7 cellular contexts compared by ENCODE assay signal in genomic region chr2:180937480-180937879, GRCh38. TPM values are rescaled to one million over a fixed set of nuclear protein-coding genes. Genes with fewer than 3 reads are reported as not detected.
A peak's percentile ranks its signal among the peaks of the same experiment; 100 is the strongest.
DNase-seq lines count a peak whose midpoint lies in the region; ATAC-seq and TF ChIP-seq lines count a peak whose summit lies in the region.
"Not testable (repeated sequence)": the region's sequence is repeated elsewhere in the genome, so short reads cannot be mapped to it uniquely, and the experiment has no call there.

No MANE protein-coding gene starts in this region.

- H3K27me3 Mint-ChIP-seq in activated CD8-positive, alpha-beta T cell treated with anti-CD3 and anti-CD28 coated beads, Interleukin-2, amount 10 ng/mL, durations not matched to agents 7 days and 5 days (ENCODE audit: low read depth); effector memory CD8-positive, alpha-beta T cell: not testable (repeated sequence)

- not testable (repeated sequence) for TF ChIP-seq POLR2A in NB4 (IDR thresholded peaks at IDR 0.05; ENCODE audit: extremely low read depth, insufficient read length)

- not testable (repeated sequence) for H3K4me1 Mint-ChIP-seq in activated CD8-positive, alpha-beta T cell treated with anti-CD3 and anti-CD28 coated beads, Interleukin-2, amount 10 ng/mL, durations not matched to agents 7 days and 5 days (ENCODE audit: low read depth)
- H3K4me1 Mint-ChIP-seq in effector memory CD8-positive, alpha-beta T cell (ENCODE audit: low read depth in 2 of 2), result peaks cover 10 to 23% of the 10 kb centered on the region in 2 donors

- CTCF ChIA-PET in activated CD8-positive, alpha-beta T cell treated with anti-CD3 and anti-CD28 coated beads, Interleukin-2, amount 10 ng/mL, durations not matched to agents 7 days and 5 days (lab: Charles Lee), result interaction anchor here (1.3 to 1.5 kb wide), 2 partner anchors 43 to 44 kb away, joined by 3 to 6 read pairs; partner anchors contain the start of gene UBE2E3

- not testable (repeated sequence) for H3K4me3 Mint-ChIP-seq in activated CD8-positive, alpha-beta T cell treated with anti-CD3 and anti-CD28 coated beads, Interleukin-2, amount 10 ng/mL, durations not matched to agents 7 days and 5 days
- H3K4me3 Mint-ChIP-seq in effector memory CD8-positive, alpha-beta T cell, result peak overlapping the region; percentile 55 to 65

- H3K4me3 ChIP-seq in NB4 (ENCODE audit: low read depth, low read length), result not testable (repeated sequence)

- ATAC-seq in GM18519 (IDR thresholded peaks at IDR 0.05; ENCODE audit: low FRiP score, unreplicated experiment) (peak; percentile 79), GM21360 (IDR thresholded peaks at IDR 0.05; ENCODE audit: unreplicated experiment) (peak; percentile 91), HG02798 (IDR thresholded peaks at IDR 0.05; ENCODE audit: poor library complexity, unreplicated experiment) (peak; percentile 74), HG03196 (IDR thresholded peaks at IDR 0.05; ENCODE audit: unreplicated experiment) (peak; percentile 86)
- ATAC-seq in activated CD8-positive, alpha-beta T cell treated with anti-CD3 and anti-CD28 coated beads, Interleukin-2, amount 10 ng/mL, durations not matched to agents 7 days and 5 days, result peak; percentile 75
- peak; percentile 96 for ATAC-seq in effector memory CD8-positive, alpha-beta T cell (replicated peaks)

- not testable (repeated sequence) for H3K9me3 Mint-ChIP-seq in activated CD8-positive, alpha-beta T cell treated with anti-CD3 and anti-CD28 coated beads, Interleukin-2, amount 10 ng/mL, durations not matched to agents 7 days and 5 days (ENCODE audit: insufficient read depth); effector memory CD8-positive, alpha-beta T cell

- H3K36me3 Mint-ChIP-seq in activated CD8-positive, alpha-beta T cell treated with anti-CD3 and anti-CD28 coated beads, Interleukin-2, amount 10 ng/mL, durations not matched to agents 7 days and 5 days (ENCODE audit: low read depth); effector memory CD8-positive, alpha-beta T cell (ENCODE audit: insufficient read depth): not testable (repeated sequence)

- DNase-seq in NB4 (ENCODE audit: low read depth), result peak; percentile 9
- DNase-seq in activated CD8-positive, alpha-beta T cell treated with anti-CD3 and anti-CD28 coated beads, Interleukin-2, amount 10 ng/mL, durations not matched to agents 7 days and 5 days, result peak; percentile 27
- peak; percentile 1 to 21 (median 12) for DNase-seq in effector memory CD8-positive, alpha-beta T cell

- POLR2A ChIA-PET in activated CD8-positive, alpha-beta T cell treated with anti-CD3 and anti-CD28 coated beads, Interleukin-2, amount 10 ng/mL, durations not matched to agents 7 days and 5 days (lab: Charles Lee), result not testable (repeated sequence)

- not testable (repeated sequence) for TF ChIP-seq CTCF in NB4 (IDR thresholded peaks at IDR 0.05; ENCODE audit: low read depth, low read length)

- not testable (repeated sequence) for H3K27ac Mint-ChIP-seq in activated CD8-positive, alpha-beta T cell treated with anti-CD3 and anti-CD28 coated beads, Interleukin-2, amount 10 ng/mL, durations not matched to agents 7 days and 5 days
- H3K27ac Mint-ChIP-seq in effector memory CD8-positive, alpha-beta T cell, result peak overlapping the region; percentile 72 to 74

RNA-seq across cellular contexts. Expression of gene UBE2E3, which starts 42.9 kb away (rescaled TPM):
- total RNA-seq in activated CD8-positive, alpha-beta T cell treated with anti-CD3 and anti-CD28 coated beads, Interleukin-2, amount 10 ng/mL, durations not matched to agents 7 days and 5 days, result 10 to 100 TPM; 28.4 to 36.7 TPM
